ENCODE assay signal across 13 cellular contexts in the genomic region with DNA sequence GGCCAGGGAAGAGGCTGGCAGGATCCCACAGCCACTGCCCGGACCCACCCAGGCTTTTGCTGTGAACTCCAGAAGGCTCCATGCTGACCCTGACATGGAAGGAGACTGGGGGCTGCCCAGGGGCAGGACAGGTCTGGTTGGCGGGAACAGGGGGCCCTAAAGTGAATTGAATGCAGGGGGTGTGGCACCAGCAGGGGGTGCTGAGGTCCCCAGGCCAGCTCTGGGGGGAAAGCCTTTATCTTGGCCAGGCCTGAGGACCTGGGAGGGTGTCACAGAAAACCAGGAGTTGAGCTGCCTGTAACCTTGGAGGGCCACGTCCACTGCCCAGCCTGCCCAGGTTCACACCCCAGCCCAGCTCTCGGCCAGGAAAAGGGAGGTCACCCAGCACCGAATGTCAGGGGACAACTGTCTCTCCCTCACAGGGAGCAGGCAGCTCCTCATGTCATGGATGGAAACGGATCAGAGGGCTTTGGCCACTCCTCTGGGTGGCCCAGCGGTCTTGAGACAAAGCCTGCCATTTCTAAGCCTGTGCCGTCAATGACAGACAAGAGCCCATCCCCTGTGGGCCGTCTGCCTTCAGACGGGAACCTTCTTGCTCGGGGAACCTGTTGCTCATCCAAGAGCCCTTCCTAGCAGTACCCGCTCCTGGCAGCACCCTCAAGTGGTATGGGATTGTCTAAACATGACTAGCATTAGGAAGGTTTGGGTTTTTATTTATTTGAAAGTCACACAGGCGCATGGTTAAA. TPM values are rescaled to one million over a fixed set of nuclear protein-coding genes. Genes with fewer than 3 reads are reported as not detected.
"Had no signal": no experiment of that assay in that cellular context is flagged by ENCODE, and none has a peak within 500 bp of the region (broad histone marks: within the 10 kb centered on the region; RNA-seq: fewer than 3 reads in every experiment).

No MANE protein-coding gene starts in this region.

- H3K4me3 ChIP-seq: gastrocnemius medialis, heart left ventricle had no signal

- ATAC-seq: activated CD4-positive, CD25-positive, alpha-beta regulatory T cell treated with anti-CD3 and anti-CD28 coated beads, Interleukin-2, amount 50 U/mL, for 24 hours; gastrocnemius medialis; heart left ventricle had no signal

- H3K27ac Mint-ChIP-seq: naive B cell, type B pancreatic cell had no signal

- DNase-seq: activated naive CD4-positive, alpha-beta T cell treated with Interleukin-2 at 50 U/mL for 16 hours; activated T-cell treated with anti-CD3 and anti-CD28 coated beads for 4 hours; erythroblast; gastrocnemius medialis; mammary epithelial cell; naive B cell; stimulated activated CD4-positive, alpha-beta T cell treated with anti-CD3 and anti-CD28 coated beads, Interleukin-2, amount 100 ng/mL, for 48 hours; stimulated activated naive CD4-positive, alpha-beta T cell had no signal

- H3K27ac ChIP-seq: gastrocnemius medialis, heart left ventricle had no signal

- H3K9me3 ChIP-seq: gastrocnemius medialis, heart left ventricle had no signal

- H3K27me3 ChIP-seq: gastrocnemius medialis had no signal

- H3K9me3 Mint-ChIP-seq: naive B cell, type B pancreatic cell had no signal

- H3K4me3 Mint-ChIP-seq: type B pancreatic cell had no signal

RNA-seq across cellular contexts. Expression of a gene that starts 16.8 kb away (rescaled TPM):
- total RNA-seq: gastrocnemius medialis, mammary epithelial cell had no signal
- polyA plus RNA-seq: heart left ventricle, mammary epithelial cell had no signal

RNA-seq across cellular contexts. Expression of a gene that starts 35.4 kb away (rescaled TPM):
- total RNA-seq: cardiac septum, gastrocnemius medialis, heart left ventricle, mononuclear cell had no signal
- polyA plus RNA-seq: heart left ventricle, mammary epithelial cell had no signal
